ENCODE assay signal across 19 cellular contexts in the genomic region with DNA sequence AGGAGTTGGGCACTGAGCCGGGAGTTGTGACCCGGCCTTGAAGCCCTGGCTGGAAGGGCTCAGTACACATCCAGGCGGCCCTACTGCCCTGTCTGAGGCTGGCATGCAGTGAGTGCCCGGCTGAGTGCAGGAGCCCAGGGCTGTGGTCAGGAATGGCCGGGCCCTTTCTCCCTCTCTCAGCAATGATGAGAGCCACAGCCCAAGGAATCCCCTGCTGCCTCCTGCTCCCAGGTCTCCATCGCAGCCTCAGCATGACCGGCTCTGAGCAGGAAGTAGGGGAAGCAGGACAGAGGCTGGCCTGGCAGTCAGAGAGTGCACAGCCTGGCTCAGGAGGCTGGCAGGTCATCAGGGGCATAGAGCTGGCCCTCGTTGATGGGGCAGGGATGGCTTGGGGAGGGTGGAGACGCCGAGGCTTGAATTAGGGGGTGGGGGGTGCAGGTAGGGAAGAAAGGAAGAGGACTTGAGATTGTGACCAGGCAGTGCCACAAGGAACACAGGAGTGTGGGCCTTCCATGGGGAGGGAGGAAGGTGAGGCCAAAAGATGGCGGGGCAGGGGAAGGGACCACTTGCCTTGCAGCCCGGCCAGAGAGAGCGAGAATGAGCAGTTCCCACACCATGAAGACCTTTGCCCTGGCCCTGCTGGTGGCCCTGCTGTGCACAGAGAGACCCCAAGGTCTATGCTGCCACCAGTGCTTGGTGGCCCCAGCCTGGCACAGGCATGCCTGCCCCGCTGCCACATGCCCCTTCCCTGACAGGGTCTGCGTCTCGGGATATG. TPM values are rescaled to one million over a fixed set of nuclear protein-coding genes. Genes with fewer than 3 reads are reported as not detected.
DNase-seq lines count a peak whose midpoint lies in the region; ATAC-seq, FAIRE-seq and TF ChIP-seq lines count a peak whose summit lies in the region.
"Had no signal": no experiment of that assay in that cellular context is flagged by ENCODE, and none has a peak within 500 bp of the region (broad histone marks: within the 10 kb centered on the region; RNA-seq: fewer than 3 reads in every experiment).

No MANE protein-coding gene starts in this region.

- H3K79me1 ChIP-seq in H1 (ENCODE audit: low read depth, low read length), result no peaks in the 10 kb centered on the region

- H3K4me3 ChIP-seq in HUES64 (ENCODE audit: low read length), result no peak overlapping the region
- no peak overlapping the region for H3K4me3 ChIP-seq in H1 (ENCODE audit: extremely low read depth in 1 of 4, insufficient read depth in 2 of 4, low read depth in 3 of 4, low read length in 4 of 4)
- no peak overlapping the region for H3K4me3 ChIP-seq in mucosa of rectum (ENCODE audit: low read length in 2 of 2)
- no peak overlapping the region for H3K4me3 ChIP-seq in stomach
- H3K4me3 ChIP-seq: coronary artery, GM23248, ovary had no signal

- H3K27ac ChIP-seq in HUES64 (ENCODE audit: low read depth, low read length) (peak overlapping the region; percentile 30; the same call in 1 of the 2 replicates), H1 (ENCODE audit: low read depth, low read length) (no peak overlapping the region), mucosa of rectum (ENCODE audit: low read depth in 2 of 2, low read length in 2 of 2) (peak overlapping the region; percentile 98 to 99), stomach (peak overlapping the region; percentile 77 to 93 (median 88))
- H3K27ac ChIP-seq: coronary artery, GM23248, ovary had no signal

- H3K27me3 ChIP-seq in HUES64 (ENCODE audit: insufficient read depth, low read length) (no peaks in the 10 kb centered on the region), H1 (replicated peaks in 1 of 4; ENCODE audit: control insufficient read depth in 3 of 4, extremely low read depth in 1 of 4, insufficient read depth in 3 of 4, low read length in 3 of 4) (no peaks in the 10 kb centered on the region), mucosa of rectum (ENCODE audit: control insufficient read depth in 2 of 2, insufficient read depth in 2 of 2, low read length in 2 of 2) (no peaks in the 10 kb centered on the region), stomach (no peaks in the 10 kb centered on the region)
- H3K27me3 ChIP-seq: ovary had no signal

- no peak for DNase-seq in H1 (ENCODE audit: low read depth in 1 of 2, low spot score in 2 of 2)
- no peak for DNase-seq in stomach
- DNase-seq in cerebellum (ENCODE audit: low spot score), result no peak
- DNase-seq in SHP77 (lab: John Stamatoyannopoulos, UW), result no peak
- no peak for DNase-seq in GM19239 (ENCODE audit: insufficient read length, low spot score)
- DNase-seq: activated CD8-positive, alpha-beta memory T cell treated with anti-CD3 and anti-CD28 coated beads, Interleukin-2, amount 50 U/mL, for 4 hours; aorta; EL; erythroblast; GM23248; NCI-H1417 treated with DMSO at 0.1 percent for 48 hours; NK-92 treated with Interleukin-12 subunit alpha and Interleukin-12 subunit beta, amount 100 ng/mL, for 24 hours; stimulated activated naive CD4-positive, alpha-beta T cell treated with Interleukin-2 at 50 U/mL for 16 hours had no signal

- H4K20me1 ChIP-seq in H1 (replicated peaks in 1 of 2; ENCODE audit: control insufficient read depth in 1 of 2, insufficient read depth in 2 of 2, low read length in 2 of 2), result peaks cover 0 to 3% of the 10 kb centered on the region in 2 experiments

- POLR2A ChIA-PET in H1 (lab: Charles Lee; ENCODE audit: partially characterized antibody), result interaction anchor here (1.2 to 2.1 kb wide), 3 partner anchors 32 to 108 kb away, joined by 3 to 6 read pairs (median 3); partner anchors contain the start of gene EIF1

- 0 out of 2 replicates have a peak overlapping the region, but pooled peaks have one; percentile 4 for H2AFZ ChIP-seq in H1 (ENCODE audit: low read length)
- H2AFZ ChIP-seq: GM23248 had no signal

- peak overlapping the region; percentile 27; the same call in 1 of the 2 replicates for H2BK12ac ChIP-seq in H1 (ENCODE audit: low read depth, low read length)

- no peak overlapping the region for H2BK120ac ChIP-seq in H1 (replicated peaks; ENCODE audit: low read depth, low read length)

- H3K4me2 ChIP-seq in H1 (ENCODE audit: insufficient read depth in 1 of 2, low read depth in 2 of 2, low read length in 2 of 2), result no peak overlapping the region

- FAIRE-seq in H1 (lab: Jason Lieb, UNC) (no peak), GM19239 (lab: Jason Lieb, UNC) (no peak)

- WGBS in HUES64, result 92% methylated on average over 16 of the region's 16 CpGs
- 87% methylated on average over 16 of the region's 16 CpGs; no CpG with 5 or more reads in 1 of the 2 experiments for WGBS in H1 (ENCODE audit: extremely low coverage in 1 of 2, insufficient coverage in 1 of 2, insufficient read length in 1 of 2, insufficient replicate concordance in 2 of 2, low coverage in 1 of 2, low lambda C conversion rate in 2 of 2, missing lambda C conversion rate in 1 of 2), 2 experiments
- WGBS in stomach, 5 donors, result 52 to 76% (median 65%) methylated on average over 15 to 16 of the region's 16 CpGs

- peak overlapping the region; percentile 20 for H4K91ac ChIP-seq in H1 (replicated peaks; ENCODE audit: insufficient read length, low read length)

- no peak overlapping the region for H4K5ac ChIP-seq in H1 (ENCODE audit: insufficient read length, low read depth, low read length)

- TF ChIP-seq POLR2A in H1 (IDR thresholded peaks at IDR 0.05; ENCODE audit: control extremely low read depth in 1 of 2, low read depth in 2 of 2, low read length in 2 of 2) (no peak), stomach (IDR thresholded peaks at IDR 0.05) (no peak)

- no peaks in the 10 kb centered on the region for H3K79me2 ChIP-seq in H1 (ENCODE audit: control insufficient read depth in 1 of 2, insufficient read depth in 2 of 2, low read length in 2 of 2)

- TF ChIP-seq CTCF in H1 (IDR thresholded peaks at IDR 0.05; ENCODE audit: control extremely low read depth in 1 of 3, insufficient read depth in 1 of 3, low read depth in 1 of 3, low read length in 3 of 3) (no peak), stomach (IDR thresholded peaks at IDR 0.05) (no peak)

- H3K4me1 ChIP-seq in HUES64 (ENCODE audit: insufficient read depth, low read length) (peaks cover 9% of the 10 kb centered on the region), H1 (replicated peaks in 1 of 4; ENCODE audit: control insufficient read depth in 3 of 4, insufficient read depth in 4 of 4, low read length in 3 of 4) (peaks cover 0 to 24% (median 8%) of the 10 kb centered on the region in 4 experiments; a peak in 5 of 7 replicates), mucosa of rectum (ENCODE audit: control insufficient read depth in 2 of 2, insufficient read depth in 2 of 2, low read length in 2 of 2) (peaks cover 68% of the 10 kb centered on the region in 2 donors), stomach (peaks cover 38 to 72% (median 58%) of the 10 kb centered on the region in 4 donors)

- H2BK5ac ChIP-seq in H1 (ENCODE audit: low read depth, low read length), result peak overlapping the region; percentile 75

- no peak overlapping the region for H3K14ac ChIP-seq in H1 (ENCODE audit: insufficient read length)

- intact Hi-C loops in stomach (cut with DNase I; ENCODE audit: low total_unique reads), result loop anchor here (10.0 kb wide), 1 partner anchor 752 kb away; no protein-coding TSS in a partner anchor

- no peak for ATAC-seq in HG02973 (IDR thresholded peaks at IDR 0.05; ENCODE audit: unreplicated experiment)

- no peak for TF ChIP-seq RAD21 in H1 (IDR thresholded peaks at IDR 0.05 in 1 of 2, conservative IDR thresholded peaks at IDR 0.05 in 1 of 2; ENCODE audit: low read depth in 2 of 2, low read length in 2 of 2)

- no peak overlapping the region for H3K23ac ChIP-seq in H1 (ENCODE audit: insufficient read length)

- H3K23me2 ChIP-seq in H1 (ENCODE audit: low read depth, low read length), result peaks cover 7% of the 10 kb centered on the region; the same call in 1 of the 2 replicates

- H3K18ac ChIP-seq in H1 (ENCODE audit: extremely low read depth, low read length), result no peak overlapping the region; the same call in 1 of the 2 replicates

- no peak overlapping the region for H3K4ac ChIP-seq in H1 (replicated peaks; ENCODE audit: insufficient read length, low read depth, low read length)

- H2BK20ac ChIP-seq in H1 (ENCODE audit: low read length), result peak overlapping the region; percentile 61; the same call in 1 of the 2 replicates

- no peak overlapping the region for H2AK5ac ChIP-seq in H1 (ENCODE audit: low read depth, low read length)

- no peak for TF ChIP-seq EP300 in H1 (IDR thresholded peaks at IDR 0.05; ENCODE audit: borderline replicate concordance in 1 of 2, low read depth in 2 of 2, low read length in 2 of 2)
- TF ChIP-seq EP300 in stomach (IDR thresholded peaks at IDR 0.05), result no peak

- no peaks in the 10 kb centered on the region for H3K9me3 ChIP-seq in HUES64 (ENCODE audit: insufficient read depth, low read depth, low read length)
- H3K9me3 ChIP-seq in H1 (ENCODE audit: insufficient read depth in 2 of 2, low read depth in 1 of 2, low read length in 1 of 2), result no peaks in the 10 kb centered on the region
- no peaks in the 10 kb centered on the region for H3K9me3 ChIP-seq in mucosa of rectum (ENCODE audit: control insufficient read depth in 2 of 2, low read length in 2 of 2)
- no peaks in the 10 kb centered on the region for H3K9me3 ChIP-seq in stomach
- H3K9me3 ChIP-seq: ovary had no signal

- no peak overlapping the region for H3K56ac ChIP-seq in H1 (replicated peaks; ENCODE audit: insufficient read length, low read depth, low read length)

- CTCF ChIA-PET in H1 (lab: Charles Lee; ENCODE audit: partially characterized antibody), result interaction anchor here (0.6 to 20.4 kb wide), 6 partner anchors 9 to 170 kb away, joined by 3 to 492 read pairs (median 3); no protein-coding TSS in a partner anchor

- no peak overlapping the region for H3K9ac ChIP-seq in HUES64 (ENCODE audit: low read depth, low read length)
- no peak overlapping the region for H3K9ac ChIP-seq in H1 (replicated peaks in 1 of 4; ENCODE audit: extremely low read depth in 1 of 4, low read depth in 3 of 4, low read length in 3 of 4)
- peak overlapping the region; percentile 68 to 92 for H3K9ac ChIP-seq in mucosa of rectum (ENCODE audit: low read depth in 1 of 2, low read length in 2 of 2)
- H3K9ac ChIP-seq: GM23248 had no signal

- no peak overlapping the region; the same call in 1 of the 2 replicates for H2BK15ac ChIP-seq in H1 (ENCODE audit: low read length)

- no peaks in the 10 kb centered on the region for H3K36me3 ChIP-seq in HUES64 (ENCODE audit: insufficient read depth, low read length)
- H3K36me3 ChIP-seq in H1 (ENCODE audit: control insufficient read depth in 2 of 4, insufficient read depth in 4 of 4, low read length in 3 of 4), result no peaks in the 10 kb centered on the region
- H3K36me3 ChIP-seq in mucosa of rectum (ENCODE audit: control insufficient read depth in 2 of 2, insufficient read depth in 2 of 2, low read length in 2 of 2), result no peaks in the 10 kb centered on the region
- H3K36me3 ChIP-seq in stomach, result no peaks in the 10 kb centered on the region
- H3K36me3 ChIP-seq: ovary had no signal

- peak overlapping the region; percentile 92 for H4K8ac ChIP-seq in H1 (ENCODE audit: extremely low read depth, insufficient read depth, low read length)

RNA-seq across cellular contexts. Expression of gene KRT17, which starts 32.1 kb away (rescaled TPM):
- polyA plus RNA-seq in HUES64 (2013, experiment 1 of 2), result 1.0 TPM
- polyA plus RNA-seq in HUES64 (2013, experiment 2 of 2), result 0.32 TPM
- 0.36 and 0.50 TPM in 2 replicates for total RNA-seq in H1 (2021; fragmentation: NEBNext Ultra II Directional; extraction: Animal tissue kit (Norgen Biotek cat#: 25700))
- polyA plus RNA-seq in H1 (2011; rRNA removed) (0.95 and 0.96 TPM in 2 replicates), stomach (10 to 100 TPM in 1 of 3 donors, 1 to 10 TPM in 2; 2.0 to 14.2 (median 6.0) TPM)
- polyA plus RNA-seq in H1 (2011; cell fraction: cytosol; rRNA removed), result 0.76 TPM
- 0.87 TPM for polyA plus RNA-seq in H1 (2011; cell fraction: nucleus; rRNA removed)
- 0.44 to 0.88 TPM (median 0.81 TPM) in 4 replicates for polyA plus RNA-seq in H1 (2012, experiment 1 of 2)
- polyA plus RNA-seq in H1 (2012, experiment 2 of 2), result 0.88 TPM
- polyA plus RNA-seq in H1 (2013, experiment 1 of 2), result 0.55 TPM
- 0.46 TPM for polyA plus RNA-seq in H1 (2013, experiment 2 of 2)
- 0.19 and 1.00 TPM in 2 replicates for polyA minus RNA-seq in H1 (2011; rRNA and poly(A)+ RNA removed)
- 22.5 TPM for polyA minus RNA-seq in H1 (2011; cell fraction: cytosol; rRNA and poly(A)+ RNA removed)
- polyA minus RNA-seq in H1 (2011; cell fraction: nucleus; rRNA and poly(A)+ RNA removed), result 11.9 TPM
- total RNA-seq in stomach (10 to 100 TPM in 2 of 5 donors, 1 to 10 TPM in 2, not detected in 1; 1.6 to 13.6 (median 8.1) TPM), cerebellum (0.27 TPM)

RNA-seq across cellular contexts. Expression of gene EIF1, which starts 32.2 kb away (rescaled TPM):
- polyA plus RNA-seq in HUES64 (2013, experiment 1 of 2), result 462 TPM
- 461 TPM for polyA plus RNA-seq in HUES64 (2013, experiment 2 of 2)
- total RNA-seq in H1 (2021; fragmentation: NEBNext Ultra II Directional; extraction: Animal tissue kit (Norgen Biotek cat#: 25700)), result 528 and 539 TPM in 2 replicates
- polyA plus RNA-seq in H1 (2011; rRNA removed) (89.3 and 175 TPM in 2 replicates), stomach (100 to 1,000 TPM; 333 to 972 (median 834) TPM)
- polyA plus RNA-seq in H1 (2011; cell fraction: cytosol; rRNA removed), result 105 TPM
- polyA plus RNA-seq in H1 (2011; cell fraction: nucleus; rRNA removed), result 101 TPM
- polyA plus RNA-seq in H1 (2012, experiment 1 of 2), result 476 to 568 TPM (median 517 TPM) in 4 replicates
- 186 TPM for polyA plus RNA-seq in H1 (2012, experiment 2 of 2)
- 266 TPM for polyA plus RNA-seq in H1 (2013, experiment 1 of 2)
- 257 TPM for polyA plus RNA-seq in H1 (2013, experiment 2 of 2)
- polyA minus RNA-seq in H1 (2011; rRNA and poly(A)+ RNA removed), result 91.0 and 95.7 TPM in 2 replicates
- polyA minus RNA-seq in H1 (2011; cell fraction: cytosol; rRNA and poly(A)+ RNA removed), result 120 TPM
- 121 TPM for polyA minus RNA-seq in H1 (2011; cell fraction: nucleus; rRNA and poly(A)+ RNA removed)
- total RNA-seq in stomach (100 to 1,000 TPM in 3 of 5 donors, 10 to 100 TPM in 2; 62.4 to 255 (median 187) TPM), cerebellum (79.5 TPM)

RNA-seq across cellular contexts. Expression of gene KRT16, which starts 43.9 kb away (rescaled TPM):
- polyA plus RNA-seq in HUES64 (2013, experiment 1 of 2), result not detected
- polyA plus RNA-seq in HUES64 (2013, experiment 2 of 2), result not detected
- not detected in 2 replicates for total RNA-seq in H1 (2021; fragmentation: NEBNext Ultra II Directional; extraction: Animal tissue kit (Norgen Biotek cat#: 25700))
- not detected in 2 replicates for polyA plus RNA-seq in H1 (2011; rRNA removed)
- polyA plus RNA-seq in H1 (2011; cell fraction: cytosol; rRNA removed), result not detected
- polyA plus RNA-seq in H1 (2011; cell fraction: nucleus; rRNA removed), result not detected
- polyA plus RNA-seq in H1 (2012, experiment 1 of 2), result not detected in 4 replicates
- not detected for polyA plus RNA-seq in H1 (2012, experiment 2 of 2)
- not detected for polyA plus RNA-seq in H1 (2013, experiment 1 of 2)
- polyA plus RNA-seq in H1 (2013, experiment 2 of 2), result not detected
- not detected in 2 replicates for polyA minus RNA-seq in H1 (2011; rRNA and poly(A)+ RNA removed)
- not detected for polyA minus RNA-seq in H1 (2011; cell fraction: cytosol; rRNA and poly(A)+ RNA removed)
- polyA minus RNA-seq in H1 (2011; cell fraction: nucleus; rRNA and poly(A)+ RNA removed), result not detected
- 1 to 10 TPM in 1 of 5 donors, not detected in 4; 1.1 TPM for total RNA-seq in stomach
- 10 to 100 TPM in 1 of 3 donors, 1 to 10 TPM in 1, not detected in 1; 1.3 to 32.8 TPM for polyA plus RNA-seq in stomach
- total RNA-seq in cerebellum, result not detected
- total RNA-seq: LHCN-M2 had no signal
- polyA plus RNA-seq: ovary had no signal

RNA-seq across cellular contexts. Expression of gene GAST, which starts 55.7 kb away (rescaled TPM):
- polyA plus RNA-seq in HUES64 (2013, experiment 1 of 2), result not detected
- not detected for polyA plus RNA-seq in HUES64 (2013, experiment 2 of 2)
- not detected in 2 replicates for total RNA-seq in H1 (2021; fragmentation: NEBNext Ultra II Directional; extraction: Animal tissue kit (Norgen Biotek cat#: 25700))
- polyA plus RNA-seq in H1 (2011; rRNA removed) (not detected in 2 replicates), stomach (1 to 10 TPM in 1 of 3 donors, not detected in 2; 1.3 TPM)
- not detected for polyA plus RNA-seq in H1 (2011; cell fraction: cytosol; rRNA removed)
- not detected for polyA plus RNA-seq in H1 (2011; cell fraction: nucleus; rRNA removed)
- not detected in 4 replicates for polyA plus RNA-seq in H1 (2012, experiment 1 of 2)
- not detected for polyA plus RNA-seq in H1 (2012, experiment 2 of 2)
- polyA plus RNA-seq in H1 (2013, experiment 1 of 2), result not detected
- polyA plus RNA-seq in H1 (2013, experiment 2 of 2), result not detected
- not detected in 2 replicates for polyA minus RNA-seq in H1 (2011; rRNA and poly(A)+ RNA removed)
- not detected for polyA minus RNA-seq in H1 (2011; cell fraction: cytosol; rRNA and poly(A)+ RNA removed)
- polyA minus RNA-seq in H1 (2011; cell fraction: nucleus; rRNA and poly(A)+ RNA removed), result not detected
- total RNA-seq in stomach (10 to 100 TPM in 1 of 5 donors, not detected in 4; 32.7 TPM), cerebellum (not detected)
- total RNA-seq: aorta, GM23248, LHCN-M2, ovary had no signal
- polyA plus RNA-seq: aorta, GM23248, ovary had no signal

Comparison
In these comparisons a context has a peak if more than half of its experiments do, and no peak if none do; other contexts are left out.
1. H3K9ac ChIP-seq: peak in mucosa of rectum (2 of 2); none in HUES64 (single experiment) and H1 (0 of 4).